Comparison of ENCODE assay signal across 1 cellular context in the genomic region with DNA sequence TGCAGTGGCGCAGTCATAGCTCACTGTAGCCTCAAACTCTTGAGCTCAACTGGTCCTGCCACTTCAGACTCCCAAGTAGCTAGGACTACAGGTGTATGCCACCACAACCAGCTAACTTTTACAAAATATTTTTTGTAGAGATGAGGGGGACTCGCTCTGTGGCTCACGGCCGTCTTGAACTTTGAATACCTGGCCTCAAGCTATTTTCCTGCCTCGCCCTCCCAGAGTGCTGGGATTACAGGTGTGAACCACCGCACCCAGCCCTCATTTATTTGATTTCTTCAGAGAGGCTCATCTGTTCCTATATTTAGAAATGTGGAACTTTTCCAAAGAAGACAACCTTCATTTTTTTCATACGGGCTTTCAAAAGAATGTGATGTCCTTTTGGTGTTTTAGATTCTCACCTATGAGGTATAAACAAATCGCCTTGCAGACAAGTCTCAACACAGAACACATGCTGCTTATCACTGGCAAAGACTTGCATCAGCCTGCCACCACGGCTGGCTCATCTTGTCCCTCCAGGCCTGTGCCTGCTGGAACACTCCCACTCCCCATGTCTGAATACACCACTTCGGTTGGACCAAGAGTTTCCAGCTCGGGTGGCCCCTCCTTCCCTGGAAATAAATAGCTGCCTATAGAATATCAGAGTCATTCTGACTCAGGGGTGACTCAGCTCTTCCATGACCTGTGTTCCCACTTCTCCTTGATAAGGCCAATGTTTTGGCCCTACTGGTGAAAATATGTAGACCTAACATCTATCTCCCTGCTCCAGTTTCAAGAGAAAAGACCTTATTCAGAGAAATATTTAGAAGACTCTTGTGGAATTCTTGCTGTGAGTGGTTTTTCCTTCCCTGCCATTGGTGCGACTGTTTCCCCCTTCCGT.
A peak's percentile ranks its signal among the peaks of the same experiment; 100 is the strongest.
TF ChIP-seq lines count a peak whose summit lies in the region.

No MANE protein-coding gene starts in this region.

TF ChIP-seq in K562, 482 proteins besides CTCF, POLR2A, EP300 and RAD21 (continued from another document and continues in another):
- TF ChIP-seq, protein P1, sequence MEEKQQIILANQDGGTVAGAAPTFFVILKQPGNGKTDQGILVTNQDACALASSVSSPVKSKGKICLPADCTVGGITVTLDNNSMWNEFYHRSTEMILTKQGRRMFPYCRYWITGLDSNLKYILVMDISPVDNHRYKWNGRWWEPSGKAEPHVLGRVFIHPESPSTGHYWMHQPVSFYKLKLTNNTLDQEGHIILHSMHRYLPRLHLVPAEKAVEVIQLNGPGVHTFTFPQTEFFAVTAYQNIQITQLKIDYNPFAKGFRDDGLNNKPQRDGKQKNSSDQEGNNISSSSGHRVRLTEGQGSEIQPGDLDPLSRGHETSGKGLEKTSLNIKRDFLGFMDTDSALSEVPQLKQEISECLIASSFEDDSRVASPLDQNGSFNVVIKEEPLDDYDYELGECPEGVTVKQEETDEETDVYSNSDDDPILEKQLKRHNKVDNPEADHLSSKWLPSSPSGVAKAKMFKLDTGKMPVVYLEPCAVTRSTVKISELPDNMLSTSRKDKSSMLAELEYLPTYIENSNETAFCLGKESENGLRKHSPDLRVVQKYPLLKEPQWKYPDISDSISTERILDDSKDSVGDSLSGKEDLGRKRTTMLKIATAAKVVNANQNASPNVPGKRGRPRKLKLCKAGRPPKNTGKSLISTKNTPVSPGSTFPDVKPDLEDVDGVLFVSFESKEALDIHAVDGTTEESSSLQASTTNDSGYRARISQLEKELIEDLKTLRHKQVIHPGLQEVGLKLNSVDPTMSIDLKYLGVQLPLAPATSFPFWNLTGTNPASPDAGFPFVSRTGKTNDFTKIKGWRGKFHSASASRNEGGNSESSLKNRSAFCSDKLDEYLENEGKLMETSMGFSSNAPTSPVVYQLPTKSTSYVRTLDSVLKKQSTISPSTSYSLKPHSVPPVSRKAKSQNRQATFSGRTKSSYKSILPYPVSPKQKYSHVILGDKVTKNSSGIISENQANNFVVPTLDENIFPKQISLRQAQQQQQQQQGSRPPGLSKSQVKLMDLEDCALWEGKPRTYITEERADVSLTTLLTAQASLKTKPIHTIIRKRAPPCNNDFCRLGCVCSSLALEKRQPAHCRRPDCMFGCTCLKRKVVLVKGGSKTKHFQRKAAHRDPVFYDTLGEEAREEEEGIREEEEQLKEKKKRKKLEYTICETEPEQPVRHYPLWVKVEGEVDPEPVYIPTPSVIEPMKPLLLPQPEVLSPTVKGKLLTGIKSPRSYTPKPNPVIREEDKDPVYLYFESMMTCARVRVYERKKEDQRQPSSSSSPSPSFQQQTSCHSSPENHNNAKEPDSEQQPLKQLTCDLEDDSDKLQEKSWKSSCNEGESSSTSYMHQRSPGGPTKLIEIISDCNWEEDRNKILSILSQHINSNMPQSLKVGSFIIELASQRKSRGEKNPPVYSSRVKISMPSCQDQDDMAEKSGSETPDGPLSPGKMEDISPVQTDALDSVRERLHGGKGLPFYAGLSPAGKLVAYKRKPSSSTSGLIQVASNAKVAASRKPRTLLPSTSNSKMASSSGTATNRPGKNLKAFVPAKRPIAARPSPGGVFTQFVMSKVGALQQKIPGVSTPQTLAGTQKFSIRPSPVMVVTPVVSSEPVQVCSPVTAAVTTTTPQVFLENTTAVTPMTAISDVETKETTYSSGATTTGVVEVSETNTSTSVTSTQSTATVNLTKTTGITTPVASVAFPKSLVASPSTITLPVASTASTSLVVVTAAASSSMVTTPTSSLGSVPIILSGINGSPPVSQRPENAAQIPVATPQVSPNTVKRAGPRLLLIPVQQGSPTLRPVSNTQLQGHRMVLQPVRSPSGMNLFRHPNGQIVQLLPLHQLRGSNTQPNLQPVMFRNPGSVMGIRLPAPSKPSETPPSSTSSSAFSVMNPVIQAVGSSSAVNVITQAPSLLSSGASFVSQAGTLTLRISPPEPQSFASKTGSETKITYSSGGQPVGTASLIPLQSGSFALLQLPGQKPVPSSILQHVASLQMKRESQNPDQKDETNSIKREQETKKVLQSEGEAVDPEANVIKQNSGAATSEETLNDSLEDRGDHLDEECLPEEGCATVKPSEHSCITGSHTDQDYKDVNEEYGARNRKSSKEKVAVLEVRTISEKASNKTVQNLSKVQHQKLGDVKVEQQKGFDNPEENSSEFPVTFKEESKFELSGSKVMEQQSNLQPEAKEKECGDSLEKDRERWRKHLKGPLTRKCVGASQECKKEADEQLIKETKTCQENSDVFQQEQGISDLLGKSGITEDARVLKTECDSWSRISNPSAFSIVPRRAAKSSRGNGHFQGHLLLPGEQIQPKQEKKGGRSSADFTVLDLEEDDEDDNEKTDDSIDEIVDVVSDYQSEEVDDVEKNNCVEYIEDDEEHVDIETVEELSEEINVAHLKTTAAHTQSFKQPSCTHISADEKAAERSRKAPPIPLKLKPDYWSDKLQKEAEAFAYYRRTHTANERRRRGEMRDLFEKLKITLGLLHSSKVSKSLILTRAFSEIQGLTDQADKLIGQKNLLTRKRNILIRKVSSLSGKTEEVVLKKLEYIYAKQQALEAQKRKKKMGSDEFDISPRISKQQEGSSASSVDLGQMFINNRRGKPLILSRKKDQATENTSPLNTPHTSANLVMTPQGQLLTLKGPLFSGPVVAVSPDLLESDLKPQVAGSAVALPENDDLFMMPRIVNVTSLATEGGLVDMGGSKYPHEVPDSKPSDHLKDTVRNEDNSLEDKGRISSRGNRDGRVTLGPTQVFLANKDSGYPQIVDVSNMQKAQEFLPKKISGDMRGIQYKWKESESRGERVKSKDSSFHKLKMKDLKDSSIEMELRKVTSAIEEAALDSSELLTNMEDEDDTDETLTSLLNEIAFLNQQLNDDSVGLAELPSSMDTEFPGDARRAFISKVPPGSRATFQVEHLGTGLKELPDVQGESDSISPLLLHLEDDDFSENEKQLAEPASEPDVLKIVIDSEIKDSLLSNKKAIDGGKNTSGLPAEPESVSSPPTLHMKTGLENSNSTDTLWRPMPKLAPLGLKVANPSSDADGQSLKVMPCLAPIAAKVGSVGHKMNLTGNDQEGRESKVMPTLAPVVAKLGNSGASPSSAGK (IDR thresholded peaks at IDR 0.05), result no peak
- TF ChIP-seq NFE2 (IDR thresholded peaks at IDR 0.05; ENCODE audit: low read depth) (no peak), SMARCA5 (IDR thresholded peaks at IDR 0.05) (no peak), ZNF431 (CRISPR knock-in tag; IDR thresholded peaks at IDR 0.05) (no peak), HDAC6 (IDR thresholded peaks at IDR 0.05; ENCODE audit: low read depth, low read length) (no peak), KLF1 (tag; IDR thresholded peaks at IDR 0.05) (peak; percentile 52; the same call in 1 of the 2 replicates), PML (IDR thresholded peaks at IDR 0.05; ENCODE audit: low read length) (peak; percentile 91), HMG20A (CRISPR knock-in tag; conservative IDR thresholded peaks at IDR 0.05) (no peak), ZBTB8A (IDR thresholded peaks at IDR 0.05; ENCODE audit: partially characterized antibody) (no peak), RBM39 (optimal IDR thresholded peaks at IDR 0.05; ENCODE audit: low read depth, low read length) (peak; percentile 15), ZNF41 (CRISPR knock-in tag; conservative IDR thresholded peaks at IDR 0.05) (peak; percentile 84), ZNF707 (CRISPR knock-in tag; conservative IDR thresholded peaks at IDR 0.05) (0 out of 2 replicates have a peak, but pooled peaks have one; percentile 22), ZNF140 (CRISPR knock-in tag; IDR thresholded peaks at IDR 0.05) (no peak; the same call in 1 of the 2 replicates), MAZ (CRISPR knock-in tag; conservative IDR thresholded peaks at IDR 0.05 in 1 of 2, IDR thresholded peaks at IDR 0.05 in 1 of 2) (peak; percentile 80 to 89; a peak in 3 of 4 replicates), SNRNP70 (optimal IDR thresholded peaks at IDR 0.05; ENCODE audit: low read depth, low read length) (no peak), BRD9 (IDR thresholded peaks at IDR 0.05; ENCODE audit: low read depth, partially characterized antibody) (no peak), SREBF2 (CRISPR knock-in tag; IDR thresholded peaks at IDR 0.05) (no peak), CBX8 (IDR thresholded peaks at IDR 0.05; ENCODE audit: borderline replicate concordance, extremely low read depth, low read depth, low read length, poor library complexity, severe bottlenecking) (no peak), PTTG1 (tag; IDR thresholded peaks at IDR 0.05; ENCODE audit: low read depth) (peak; percentile 75), ZNF197 (CRISPR knock-in tag; IDR thresholded peaks at IDR 0.05; ENCODE audit: low read depth) (no peak), HDAC3 (IDR thresholded peaks at IDR 0.05; ENCODE audit: borderline replicate concordance, partially characterized antibody) (no peak), CREB1 (IDR thresholded peaks at IDR 0.05) (peak; percentile 79), CREB1 (CRISPR knock-in tag; IDR thresholded peaks at IDR 0.05) (peak; percentile 76), KAT7 (CRISPR knock-in tag; IDR thresholded peaks at IDR 0.05; ENCODE audit: borderline replicate concordance) (0 out of 2 replicates have a peak, but pooled peaks have one; percentile 61), ZNF780A (CRISPR knock-in tag; IDR thresholded peaks at IDR 0.05) (no peak), YBX1 (IDR thresholded peaks at IDR 0.05) (no peak), CTBP1 (IDR thresholded peaks at IDR 0.05; ENCODE audit: borderline replicate concordance) (no peak), SMAD3 (CRISPR knock-in tag; conservative IDR thresholded peaks at IDR 0.05) (peak; percentile 91), MYNN (IDR thresholded peaks at IDR 0.05) (no peak), MYNN (CRISPR knock-in tag; IDR thresholded peaks at IDR 0.05) (no peak), U2AF1 (optimal IDR thresholded peaks at IDR 0.05; ENCODE audit: low read depth, low read length) (no peak), ZNF644 (tag; IDR thresholded peaks at IDR 0.05; ENCODE audit: low read depth) (no peak; the same call in none of the 2 replicates), GATA2 (CRISPR knock-in tag; IDR thresholded peaks at IDR 0.05) (peak; percentile 93), ZNF444 (CRISPR knock-in tag; IDR thresholded peaks at IDR 0.05) (no peak), RBM22 (IDR thresholded peaks at IDR 0.05; ENCODE audit: low read depth, low read length, poor library complexity, severe bottlenecking) (no peak), PTRF (tag; IDR thresholded peaks at IDR 0.05) (no peak), MCM3 (IDR thresholded peaks at IDR 0.05) (no peak), ETV5 (CRISPR knock-in tag; IDR thresholded peaks at IDR 0.05; ENCODE audit: low read depth) (peak; percentile 78), ZC3H8 (IDR thresholded peaks at IDR 0.05) (no peak), ZNF551 (CRISPR knock-in tag; IDR thresholded peaks at IDR 0.05) (no peak), TBP (optimal IDR thresholded peaks at IDR 0.05; ENCODE audit: low read depth, low read length) (peak; percentile 92), TAF9B (IDR thresholded peaks at IDR 0.05; ENCODE audit: partially characterized antibody) (no peak), NCOA4 (IDR thresholded peaks at IDR 0.05; ENCODE audit: partially characterized antibody) (no peak), NFYB (IDR thresholded peaks at IDR 0.05; ENCODE audit: extremely low read depth, insufficient read length) (no peak), RNF2 (IDR thresholded peaks at IDR 0.05) (peak; percentile 99), ILF3 (IDR thresholded peaks at IDR 0.05; ENCODE audit: borderline replicate concordance) (no peak)
- TF ChIP-seq, protein P2, sequence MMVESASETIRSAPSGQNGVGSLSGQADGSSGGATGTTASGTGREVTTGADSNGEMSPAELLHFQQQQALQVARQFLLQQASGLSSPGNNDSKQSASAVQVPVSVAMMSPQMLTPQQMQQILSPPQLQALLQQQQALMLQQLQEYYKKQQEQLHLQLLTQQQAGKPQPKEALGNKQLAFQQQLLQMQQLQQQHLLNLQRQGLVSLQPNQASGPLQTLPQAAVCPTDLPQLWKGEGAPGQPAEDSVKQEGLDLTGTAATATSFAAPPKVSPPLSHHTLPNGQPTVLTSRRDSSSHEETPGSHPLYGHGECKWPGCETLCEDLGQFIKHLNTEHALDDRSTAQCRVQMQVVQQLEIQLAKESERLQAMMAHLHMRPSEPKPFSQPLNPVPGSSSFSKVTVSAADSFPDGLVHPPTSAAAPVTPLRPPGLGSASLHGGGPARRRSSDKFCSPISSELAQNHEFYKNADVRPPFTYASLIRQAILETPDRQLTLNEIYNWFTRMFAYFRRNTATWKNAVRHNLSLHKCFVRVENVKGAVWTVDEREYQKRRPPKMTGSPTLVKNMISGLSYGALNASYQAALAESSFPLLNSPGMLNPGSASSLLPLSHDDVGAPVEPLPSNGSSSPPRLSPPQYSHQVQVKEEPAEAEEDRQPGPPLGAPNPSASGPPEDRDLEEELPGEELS (CRISPR knock-in tag; IDR thresholded peaks at IDR 0.05; ENCODE audit: borderline replicate concordance), result no peak; the same call in 1 of the 2 replicates
- TF ChIP-seq, protein P3, sequence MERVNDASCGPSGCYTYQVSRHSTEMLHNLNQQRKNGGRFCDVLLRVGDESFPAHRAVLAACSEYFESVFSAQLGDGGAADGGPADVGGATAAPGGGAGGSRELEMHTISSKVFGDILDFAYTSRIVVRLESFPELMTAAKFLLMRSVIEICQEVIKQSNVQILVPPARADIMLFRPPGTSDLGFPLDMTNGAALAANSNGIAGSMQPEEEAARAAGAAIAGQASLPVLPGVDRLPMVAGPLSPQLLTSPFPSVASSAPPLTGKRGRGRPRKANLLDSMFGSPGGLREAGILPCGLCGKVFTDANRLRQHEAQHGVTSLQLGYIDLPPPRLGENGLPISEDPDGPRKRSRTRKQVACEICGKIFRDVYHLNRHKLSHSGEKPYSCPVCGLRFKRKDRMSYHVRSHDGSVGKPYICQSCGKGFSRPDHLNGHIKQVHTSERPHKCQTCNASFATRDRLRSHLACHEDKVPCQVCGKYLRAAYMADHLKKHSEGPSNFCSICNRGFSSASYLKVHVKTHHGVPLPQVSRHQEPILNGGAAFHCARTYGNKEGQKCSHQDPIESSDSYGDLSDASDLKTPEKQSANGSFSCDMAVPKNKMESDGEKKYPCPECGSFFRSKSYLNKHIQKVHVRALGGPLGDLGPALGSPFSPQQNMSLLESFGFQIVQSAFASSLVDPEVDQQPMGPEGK (CRISPR knock-in tag; IDR thresholded peaks at IDR 0.05; ENCODE audit: borderline replicate concordance), result no peak; the same call in 1 of the 2 replicates
- TF ChIP-seq, protein P4, sequence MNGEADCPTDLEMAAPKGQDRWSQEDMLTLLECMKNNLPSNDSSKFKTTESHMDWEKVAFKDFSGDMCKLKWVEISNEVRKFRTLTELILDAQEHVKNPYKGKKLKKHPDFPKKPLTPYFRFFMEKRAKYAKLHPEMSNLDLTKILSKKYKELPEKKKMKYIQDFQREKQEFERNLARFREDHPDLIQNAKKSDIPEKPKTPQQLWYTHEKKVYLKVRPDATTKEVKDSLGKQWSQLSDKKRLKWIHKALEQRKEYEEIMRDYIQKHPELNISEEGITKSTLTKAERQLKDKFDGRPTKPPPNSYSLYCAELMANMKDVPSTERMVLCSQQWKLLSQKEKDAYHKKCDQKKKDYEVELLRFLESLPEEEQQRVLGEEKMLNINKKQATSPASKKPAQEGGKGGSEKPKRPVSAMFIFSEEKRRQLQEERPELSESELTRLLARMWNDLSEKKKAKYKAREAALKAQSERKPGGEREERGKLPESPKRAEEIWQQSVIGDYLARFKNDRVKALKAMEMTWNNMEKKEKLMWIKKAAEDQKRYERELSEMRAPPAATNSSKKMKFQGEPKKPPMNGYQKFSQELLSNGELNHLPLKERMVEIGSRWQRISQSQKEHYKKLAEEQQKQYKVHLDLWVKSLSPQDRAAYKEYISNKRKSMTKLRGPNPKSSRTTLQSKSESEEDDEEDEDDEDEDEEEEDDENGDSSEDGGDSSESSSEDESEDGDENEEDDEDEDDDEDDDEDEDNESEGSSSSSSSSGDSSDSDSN (IDR thresholded peaks at IDR 0.05; ENCODE audit: borderline replicate concordance in 1 of 2, low read depth in 2 of 2, low read length in 2 of 2), result 0 out of 4 replicates have a peak, but pooled peaks of 1 of the 2 experiments have one; percentile 58
